Comparison of ENCODE assay signal across 2 cellular contexts in genomic region chr2:146987996-146988395, GRCh38.
TF ChIP-seq lines count a peak whose summit lies in the region.

No MANE protein-coding gene starts in this region.

TF ChIP-seq in GM12878, 131 proteins besides CTCF, POLR2A, EP300 and RAD21 (continued from another document):
- no peak for TF ChIP-seq MLLT1 (IDR thresholded peaks at IDR 0.05)
- no peak for TF ChIP-seq RELA (IDR thresholded peaks at IDR 0.05; ENCODE audit: borderline replicate concordance, partially characterized antibody)
- no peak for TF ChIP-seq SIN3A (IDR thresholded peaks at IDR 0.05; ENCODE audit: low read depth, low read length)
- TF ChIP-seq EZH2 (IDR thresholded peaks at IDR 0.05; ENCODE audit: borderline replicate concordance, control insufficient read depth, low read depth, low read length), result no peak
- no peak for TF ChIP-seq REST (IDR thresholded peaks at IDR 0.05; ENCODE audit: low read depth, low read length)

TF ChIP-seq in GM23338, 12 proteins besides CTCF, POLR2A, EP300 and RAD21:
- TF ChIP-seq REST (IDR thresholded peaks at IDR 0.05; ENCODE audit: unreplicated experiment), result no peak
- TF ChIP-seq EZH2 (IDR thresholded peaks at IDR 0.05; ENCODE audit: low read depth, unreplicated experiment), result no peak
- no peak for TF ChIP-seq ZNF114 (CRISPR knock-in tag; IDR thresholded peaks at IDR 0.05)
- no peak for TF ChIP-seq JUNB (IDR thresholded peaks at IDR 0.05; ENCODE audit: unreplicated experiment)
- no peak for TF ChIP-seq CREB1 (CRISPR knock-in tag; IDR thresholded peaks at IDR 0.05; ENCODE audit: low read depth)
- no peak for TF ChIP-seq EZH2phosphoT487 (IDR thresholded peaks at IDR 0.05; ENCODE audit: unreplicated experiment)
- no peak for TF ChIP-seq STAT1 (IDR thresholded peaks at IDR 0.05; ENCODE audit: unreplicated experiment)
TF ChIP-seq in GM23338: peak in this region for 0.
